Comparison of ENCODE assay signal across 27 cellular contexts in genomic region chr21:42121792-42122191, GRCh38. TPM values are rescaled to one million over a fixed set of nuclear protein-coding genes. Genes with fewer than 3 reads are reported as not detected.
A peak's percentile ranks its signal among the peaks of the same experiment; 100 is the strongest.
DNase-seq lines count a peak whose midpoint lies in the region; ATAC-seq and TF ChIP-seq lines count a peak whose summit lies in the region.
"Had no signal": no experiment of that assay in that cellular context is flagged by ENCODE, and none has a peak within 500 bp of the region (broad histone marks: within the 10 kb centered on the region; RNA-seq: fewer than 3 reads in every experiment).

No MANE protein-coding gene starts in this region.

- TF ChIP-seq CTCF in OCI-LY7 (conservative IDR thresholded peaks at IDR 0.05; ENCODE audit: low read length): no peak

- peaks cover 19% of the 10 kb centered on the region; the same call in 1 of the 2 replicates for H3K79me2 ChIP-seq in OCI-LY7 (ENCODE audit: insufficient read depth, low read depth, low read length)
- H3K79me2 ChIP-seq: parathyroid adenoma had no signal

- H3K4me3 ChIP-seq in OCI-LY7 (ENCODE audit: low read depth, low read length, poor library complexity, severe bottlenecking): peak overlapping the region; percentile 67
- H3K4me3 ChIP-seq: body of pancreas, sigmoid colon, tibial nerve had no signal

- no peaks in the 10 kb centered on the region for H3K9me3 ChIP-seq in OCI-LY7 (ENCODE audit: low read length)
- H3K9me3 ChIP-seq: body of pancreas, sigmoid colon, tibial nerve had no signal

- POLR2A ChIA-PET in OCI-LY7 (lab: Charles Lee): interaction anchor here (0.6 to 1.5 kb wide), 4 partner anchors 9 to 413 kb away, joined by 3 to 5 read pairs (median 3); no protein-coding TSS in a partner anchor

- peaks cover 10% of the 10 kb centered on the region for H3K36me3 ChIP-seq in OCI-LY7 (ENCODE audit: insufficient read depth, low read length)
- H3K36me3 ChIP-seq: sigmoid colon, tibial nerve had no signal

- no peak overlapping the region for H2AFZ ChIP-seq in OCI-LY7 (ENCODE audit: low read length)
- H2AFZ ChIP-seq: parathyroid adenoma had no signal

- ATAC-seq in left colon: peak; percentile 81
- ATAC-seq in GM18519 (IDR thresholded peaks at IDR 0.05; ENCODE audit: low FRiP score, unreplicated experiment): no peak
- ATAC-seq in Right ventricle myocardium superior (ENCODE audit: poor library complexity): no peak
- ATAC-seq: body of pancreas; HCT116; naive thymus-derived CD8-positive, alpha-beta T cell; Panc1; stimulated activated naive B cell treated with anti-CD40 and anti-IgM and Interleukin-4, amounts not matched to agents 10 μg/mL and 1 μg/mL and 100 μg/mL, for 72 hours had no signal

- H3K4me2 ChIP-seq in OCI-LY7 (ENCODE audit: low read length): peak overlapping the region; percentile 82

- no peaks in the 10 kb centered on the region for H3K9me2 ChIP-seq in OCI-LY7 (ENCODE audit: insufficient read depth, low read length)

- intact Hi-C loops in OCI-LY7 (cut with micrococcal nuclease; ENCODE audit: unreplicated experiment) (no loop called here), left colon (cut with DNase I, micrococcal nuclease) (loop anchor here in 1 of 2 donors (5.0 kb wide), 1 partner anchor 309 kb away; no protein-coding TSS in a partner anchor), Right ventricle myocardium superior (cut with DNase I) (no loop called here)

- H4K20me1 ChIP-seq in OCI-LY7 (ENCODE audit: insufficient read depth, low read length): no peaks in the 10 kb centered on the region

- BruUV-seq in OCI-LY7 (replicated peaks; lab: Mats Ljungman, UMichigan): no TSS peak

- peaks cover 91% of the 10 kb centered on the region for H3K4me1 ChIP-seq in OCI-LY7 (ENCODE audit: insufficient read depth, low read length, poor library complexity, severe bottlenecking)
- H3K4me1 ChIP-seq: parathyroid adenoma had no signal

- H3K27ac ChIP-seq in OCI-LY7 (ENCODE audit: low read depth, low read length, poor library complexity, severe bottlenecking): peak overlapping the region; percentile 93
- H3K27ac ChIP-seq: 22Rv1, body of pancreas, parathyroid adenoma, sigmoid colon, tibial nerve had no signal

- DNase-seq in NCI-H1092 treated with DMSO at 0.1 percent for 48 hours (lab: John Stamatoyannopoulos, UW) (peak; percentile 73), NCI-H1092 (lab: John Stamatoyannopoulos, UW) (no peak), OCI-LY7 (ENCODE audit: low spot score) (no peak), left colon (peak in 1 of 2 donors; percentile 54), Right ventricle myocardium superior (no peak), NCI-H510A (lab: John Stamatoyannopoulos, UW) (no peak), T1000 (lab: John Stamatoyannopoulos, UW) (no peak)
- DNase-seq: activated CD4-positive, CD25-positive, alpha-beta regulatory T cell treated with anti-CD3 and anti-CD28 coated beads, Interleukin-2, amount 50 U/mL, for 72 hours; activated naive CD8-positive, alpha-beta T cell treated with anti-CD3 and anti-CD28 coated beads for 36 hours; body of pancreas; Calu3; cortex of kidney; GDM1; hippocampal formation; IMR-90; naive thymus-derived CD8-positive, alpha-beta T cell; NCI-H1048; NCI-H748 treated with DMSO at 0.1 percent for 48 hours; sigmoid colon; stimulated activated naive B cell treated with anti-CD40 and anti-IgM and Interleukin-4, amounts not matched to agents 10 μg/mL and 1 μg/mL and 100 μg/mL, for 72 hours had no signal

- CTCF ChIA-PET in OCI-LY7 (lab: Charles Lee; ENCODE audit: unreplicated experiment): no interaction called here

RNA-seq across cellular contexts. Expression of gene UMODL1, which starts 50.7 kb away (rescaled TPM):
- total RNA-seq in OCI-LY7 (2014; rRNA removed; shearing (Covaris generic)): 6.6 and 12.3 TPM in 2 replicates
- 7.4 and 10.0 TPM in 2 replicates for total RNA-seq in OCI-LY7 (2022)
- under 1 TPM; 0.28 to 0.43 TPM for total RNA-seq in left colon
- total RNA-seq in Right ventricle myocardium superior: 0.05 TPM
- total RNA-seq: activated naive CD8-positive, alpha-beta T cell treated with anti-CD3 and anti-CD28 coated beads for 36 hours; activated T-helper 1 cell treated with anti-CD3 and anti-CD28 coated beads, Interleukin-12 subunit alpha, Interleukin-12 subunit beta, Interleukin-2, Interleukin-4 antibody, amounts not matched to agents 30 ng/mL and 10 ng/mL and 1 ng/mL, durations not matched to agents 14 hours and 24 hours and 36 hours; body of pancreas; Calu3; IMR-90; sigmoid colon; tibial nerve had no signal
